ENCODE assay signal across 1 cellular context in the genomic region with DNA sequence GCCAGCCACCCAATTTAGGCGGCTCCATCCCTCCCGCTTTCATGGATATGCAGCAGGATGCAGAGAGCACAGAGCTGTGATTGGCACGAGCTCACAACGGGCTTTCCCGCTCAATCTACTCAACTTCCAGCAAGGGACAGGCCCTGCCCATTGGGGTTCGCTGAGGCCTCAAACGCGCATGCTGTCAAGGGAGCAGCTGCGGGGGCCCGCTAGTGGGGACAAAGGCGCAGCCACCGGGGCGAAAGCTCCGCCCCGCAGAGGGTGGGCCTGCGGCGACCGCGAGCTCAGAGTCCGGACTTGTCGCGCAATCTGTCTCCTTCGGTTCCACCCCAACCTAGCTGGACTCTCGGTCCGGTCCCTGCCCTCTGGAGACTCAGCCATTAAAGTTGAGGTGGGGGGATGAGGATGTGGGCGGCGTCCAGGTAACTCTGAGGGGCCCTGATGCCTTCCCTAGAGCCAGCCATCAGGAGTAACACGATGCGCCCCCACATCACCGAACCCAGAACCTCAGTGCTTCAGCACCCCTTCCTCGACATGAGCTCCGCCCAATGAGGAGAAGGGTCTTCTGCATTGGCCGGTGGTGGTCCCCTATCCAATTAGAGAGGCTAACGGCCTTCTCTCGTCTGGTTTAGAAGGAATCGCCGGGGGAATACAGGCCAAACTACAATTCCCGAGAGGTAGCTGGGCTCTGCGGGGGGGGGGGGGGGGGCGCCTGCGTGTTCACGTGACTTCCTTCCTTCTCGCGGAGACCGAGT.
TF ChIP-seq lines count a peak whose summit lies in the region.

No MANE protein-coding gene starts in this region.

TF ChIP-seq in HEK293, 187 proteins besides CTCF, POLR2A, EP300 and RAD21 (continued from another document and continues in another):
- TF ChIP-seq, protein P1, sequence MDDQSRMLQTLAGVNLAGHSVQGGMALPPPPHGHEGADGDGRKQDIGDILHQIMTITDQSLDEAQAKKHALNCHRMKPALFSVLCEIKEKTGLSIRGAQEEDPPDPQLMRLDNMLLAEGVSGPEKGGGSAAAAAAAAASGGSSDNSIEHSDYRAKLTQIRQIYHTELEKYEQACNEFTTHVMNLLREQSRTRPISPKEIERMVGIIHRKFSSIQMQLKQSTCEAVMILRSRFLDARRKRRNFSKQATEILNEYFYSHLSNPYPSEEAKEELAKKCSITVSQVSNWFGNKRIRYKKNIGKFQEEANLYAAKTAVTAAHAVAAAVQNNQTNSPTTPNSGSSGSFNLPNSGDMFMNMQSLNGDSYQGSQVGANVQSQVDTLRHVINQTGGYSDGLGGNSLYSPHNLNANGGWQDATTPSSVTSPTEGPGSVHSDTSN (CRISPR knock-in tag; IDR thresholded peaks at IDR 0.05), result no peak
- TF ChIP-seq SP2 (tag by site-specific recombination; IDR thresholded peaks at IDR 0.05), result peak; percentile 80
- no peak for TF ChIP-seq ZNF747 (tag by site-specific recombination; IDR thresholded peaks at IDR 0.05)
- peak; percentile 80 for TF ChIP-seq ZBTB8A (tag by site-specific recombination; IDR thresholded peaks at IDR 0.05)
- TF ChIP-seq MEIS1 (CRISPR knock-in tag; IDR thresholded peaks at IDR 0.05; ENCODE audit: borderline replicate concordance), result no peak
- TF ChIP-seq ZNF311 (tag by site-specific recombination; IDR thresholded peaks at IDR 0.05; ENCODE audit: borderline replicate concordance), result no peak
- peak; percentile 83 for TF ChIP-seq ZXDB (tag by site-specific recombination; IDR thresholded peaks at IDR 0.05)
- TF ChIP-seq ZBTB20 (tag by site-specific recombination; IDR thresholded peaks at IDR 0.05), result peak; percentile 82
- TF ChIP-seq ZFHX2 (tag by site-specific recombination; conservative IDR thresholded peaks at IDR 0.05), result peak; percentile 11; the same call in 1 of the 2 replicates
- no peak for TF ChIP-seq ZNF830 (tag by site-specific recombination; IDR thresholded peaks at IDR 0.05; ENCODE audit: low read depth)
- TF ChIP-seq ZSCAN16 (tag by site-specific recombination; IDR thresholded peaks at IDR 0.05), result no peak
- TF ChIP-seq ZNF510 (tag by site-specific recombination; IDR thresholded peaks at IDR 0.05; ENCODE audit: insufficient replicate concordance), result no peak
- TF ChIP-seq, protein P2, sequence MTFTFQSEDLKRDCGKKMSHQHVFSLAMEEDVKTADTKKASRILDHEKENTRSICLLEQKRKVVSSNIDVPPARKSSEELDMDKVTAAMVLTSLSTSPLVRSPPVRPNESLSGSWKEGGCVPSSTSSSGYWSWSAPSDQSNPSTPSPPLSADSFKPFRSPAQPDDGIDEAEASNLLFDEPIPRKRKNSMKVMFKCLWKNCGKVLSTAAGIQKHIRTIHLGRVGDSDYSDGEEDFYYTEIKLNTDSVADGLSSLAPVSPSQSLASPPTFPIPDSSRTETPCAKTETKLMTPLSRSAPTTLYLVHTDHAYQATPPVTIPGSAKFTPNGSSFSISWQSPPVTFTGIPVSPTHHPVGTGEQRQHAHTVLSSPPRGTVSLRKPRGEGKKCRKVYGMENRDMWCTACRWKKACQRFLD (tag by site-specific recombination; IDR thresholded peaks at IDR 0.05), result no peak
- TF ChIP-seq ZNF626 (tag by site-specific recombination; IDR thresholded peaks at IDR 0.05), result no peak
- TF ChIP-seq ZNF777 (tag by site-specific recombination; IDR thresholded peaks at IDR 0.05; ENCODE audit: borderline replicate concordance), result peak; percentile 82
- no peak for TF ChIP-seq SALL2 (tag by site-specific recombination; IDR thresholded peaks at IDR 0.05; ENCODE audit: borderline replicate concordance)
- TF ChIP-seq, protein P3, sequence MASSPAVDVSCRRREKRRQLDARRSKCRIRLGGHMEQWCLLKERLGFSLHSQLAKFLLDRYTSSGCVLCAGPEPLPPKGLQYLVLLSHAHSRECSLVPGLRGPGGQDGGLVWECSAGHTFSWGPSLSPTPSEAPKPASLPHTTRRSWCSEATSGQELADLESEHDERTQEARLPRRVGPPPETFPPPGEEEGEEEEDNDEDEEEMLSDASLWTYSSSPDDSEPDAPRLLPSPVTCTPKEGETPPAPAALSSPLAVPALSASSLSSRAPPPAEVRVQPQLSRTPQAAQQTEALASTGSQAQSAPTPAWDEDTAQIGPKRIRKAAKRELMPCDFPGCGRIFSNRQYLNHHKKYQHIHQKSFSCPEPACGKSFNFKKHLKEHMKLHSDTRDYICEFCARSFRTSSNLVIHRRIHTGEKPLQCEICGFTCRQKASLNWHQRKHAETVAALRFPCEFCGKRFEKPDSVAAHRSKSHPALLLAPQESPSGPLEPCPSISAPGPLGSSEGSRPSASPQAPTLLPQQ (tag by site-specific recombination; IDR thresholded peaks at IDR 0.05), result peak; percentile 81
- TF ChIP-seq ZNF473 (tag by site-specific recombination; IDR thresholded peaks at IDR 0.05), result no peak
- peak; percentile 42; the same call in 1 of the 2 replicates for TF ChIP-seq ZNF24 (tag by site-specific recombination; IDR thresholded peaks at IDR 0.05)
- TF ChIP-seq, protein P4, sequence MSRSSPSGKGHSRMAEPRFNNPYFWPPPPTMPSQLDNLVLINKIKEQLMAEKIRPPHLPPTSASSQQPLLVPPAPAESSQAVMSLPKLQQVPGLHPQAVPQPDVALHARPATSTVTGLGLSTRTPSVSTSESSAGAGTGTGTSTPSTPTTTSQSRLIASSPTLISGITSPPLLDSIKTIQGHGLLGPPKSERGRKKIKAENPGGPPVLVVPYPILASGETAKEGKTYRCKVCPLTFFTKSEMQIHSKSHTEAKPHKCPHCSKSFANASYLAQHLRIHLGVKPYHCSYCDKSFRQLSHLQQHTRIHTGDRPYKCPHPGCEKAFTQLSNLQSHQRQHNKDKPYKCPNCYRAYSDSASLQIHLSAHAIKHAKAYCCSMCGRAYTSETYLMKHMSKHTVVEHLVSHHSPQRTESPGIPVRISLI (tag by site-specific recombination; IDR thresholded peaks at IDR 0.05), result no peak
- no peak for TF ChIP-seq HOXA7 (CRISPR knock-in tag; IDR thresholded peaks at IDR 0.05; ENCODE audit: borderline replicate concordance)
- TF ChIP-seq ZNF132 (tag by site-specific recombination; IDR thresholded peaks at IDR 0.05; ENCODE audit: borderline replicate concordance), result no peak
- TF ChIP-seq ZNF792 (tag by site-specific recombination; IDR thresholded peaks at IDR 0.05), result no peak; the same call in 1 of the 2 replicates
- TF ChIP-seq ZNF335 (tag by site-specific recombination; conservative IDR thresholded peaks at IDR 0.05), result peak; percentile 90
- TF ChIP-seq ZNF341 (tag by site-specific recombination; IDR thresholded peaks at IDR 0.05; ENCODE audit: low read depth), result no peak
- no peak for TF ChIP-seq ZNF114 (tag by site-specific recombination; IDR thresholded peaks at IDR 0.05)
- TF ChIP-seq, protein P5, sequence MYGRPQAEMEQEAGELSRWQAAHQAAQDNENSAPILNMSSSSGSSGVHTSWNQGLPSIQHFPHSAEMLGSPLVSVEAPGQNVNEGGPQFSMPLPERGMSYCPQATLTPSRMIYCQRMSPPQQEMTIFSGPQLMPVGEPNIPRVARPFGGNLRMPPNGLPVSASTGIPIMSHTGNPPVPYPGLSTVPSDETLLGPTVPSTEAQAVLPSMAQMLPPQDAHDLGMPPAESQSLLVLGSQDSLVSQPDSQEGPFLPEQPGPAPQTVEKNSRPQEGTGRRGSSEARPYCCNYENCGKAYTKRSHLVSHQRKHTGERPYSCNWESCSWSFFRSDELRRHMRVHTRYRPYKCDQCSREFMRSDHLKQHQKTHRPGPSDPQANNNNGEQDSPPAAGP (tag by site-specific recombination; IDR thresholded peaks at IDR 0.05), result peak; percentile 23; the same call in 1 of the 2 replicates
- 0 out of 2 replicates have a peak, but pooled peaks have one; percentile 3 for TF ChIP-seq ZNF366 (tag by site-specific recombination; conservative IDR thresholded peaks at IDR 0.05)
- TF ChIP-seq, protein P6, sequence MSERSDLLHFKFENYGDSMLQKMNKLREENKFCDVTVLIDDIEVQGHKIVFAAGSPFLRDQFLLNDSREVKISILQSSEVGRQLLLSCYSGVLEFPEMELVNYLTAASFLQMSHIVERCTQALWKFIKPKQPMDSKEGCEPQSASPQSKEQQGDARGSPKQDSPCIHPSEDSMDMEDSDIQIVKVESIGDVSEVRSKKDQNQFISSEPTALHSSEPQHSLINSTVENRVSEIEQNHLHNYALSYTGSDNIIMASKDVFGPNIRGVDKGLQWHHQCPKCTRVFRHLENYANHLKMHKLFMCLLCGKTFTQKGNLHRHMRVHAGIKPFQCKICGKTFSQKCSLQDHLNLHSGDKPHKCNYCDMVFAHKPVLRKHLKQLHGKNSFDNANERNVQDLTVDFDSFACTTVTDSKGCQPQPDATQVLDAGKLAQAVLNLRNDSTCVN (tag by site-specific recombination; optimal IDR thresholded peaks at IDR 0.05), result peak; percentile 51
- no peak for TF ChIP-seq ZNF223 (tag by site-specific recombination; IDR thresholded peaks at IDR 0.05)
- no peak for TF ChIP-seq IKZF3 (tag by site-specific recombination; IDR thresholded peaks at IDR 0.05)
- no peak for TF ChIP-seq ZNF174 (tag by site-specific recombination; IDR thresholded peaks at IDR 0.05)
- TF ChIP-seq ZNF623 (tag by site-specific recombination; IDR thresholded peaks at IDR 0.05), result no peak
- TF ChIP-seq, protein P7, sequence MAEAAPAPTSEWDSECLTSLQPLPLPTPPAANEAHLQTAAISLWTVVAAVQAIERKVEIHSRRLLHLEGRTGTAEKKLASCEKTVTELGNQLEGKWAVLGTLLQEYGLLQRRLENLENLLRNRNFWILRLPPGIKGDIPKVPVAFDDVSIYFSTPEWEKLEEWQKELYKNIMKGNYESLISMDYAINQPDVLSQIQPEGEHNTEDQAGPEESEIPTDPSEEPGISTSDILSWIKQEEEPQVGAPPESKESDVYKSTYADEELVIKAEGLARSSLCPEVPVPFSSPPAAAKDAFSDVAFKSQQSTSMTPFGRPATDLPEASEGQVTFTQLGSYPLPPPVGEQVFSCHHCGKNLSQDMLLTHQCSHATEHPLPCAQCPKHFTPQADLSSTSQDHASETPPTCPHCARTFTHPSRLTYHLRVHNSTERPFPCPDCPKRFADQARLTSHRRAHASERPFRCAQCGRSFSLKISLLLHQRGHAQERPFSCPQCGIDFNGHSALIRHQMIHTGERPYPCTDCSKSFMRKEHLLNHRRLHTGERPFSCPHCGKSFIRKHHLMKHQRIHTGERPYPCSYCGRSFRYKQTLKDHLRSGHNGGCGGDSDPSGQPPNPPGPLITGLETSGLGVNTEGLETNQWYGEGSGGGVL (tag by site-specific recombination; IDR thresholded peaks at IDR 0.05), result peak; percentile 48
- TF ChIP-seq ZBTB1 (tag by site-specific recombination; IDR thresholded peaks at IDR 0.05), result no peak
- TF ChIP-seq ZNF302 (tag by site-specific recombination; IDR thresholded peaks at IDR 0.05; ENCODE audit: low read depth), result no peak
- TF ChIP-seq YY1 (tag by site-specific recombination; IDR thresholded peaks at IDR 0.05), result no peak
- TF ChIP-seq, protein P8, sequence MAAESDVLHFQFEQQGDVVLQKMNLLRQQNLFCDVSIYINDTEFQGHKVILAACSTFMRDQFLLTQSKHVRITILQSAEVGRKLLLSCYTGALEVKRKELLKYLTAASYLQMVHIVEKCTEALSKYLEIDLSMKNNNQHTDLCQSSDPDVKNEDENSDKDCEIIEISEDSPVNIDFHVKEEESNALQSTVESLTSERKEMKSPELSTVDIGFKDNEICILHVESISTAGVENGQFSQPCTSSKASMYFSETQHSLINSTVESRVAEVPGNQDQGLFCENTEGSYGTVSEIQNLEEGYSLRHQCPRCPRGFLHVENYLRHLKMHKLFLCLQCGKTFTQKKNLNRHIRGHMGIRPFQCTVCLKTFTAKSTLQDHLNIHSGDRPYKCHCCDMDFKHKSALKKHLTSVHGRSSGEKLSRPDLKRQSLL (tag by site-specific recombination; IDR thresholded peaks at IDR 0.05), result no peak
- peak; percentile 89 for TF ChIP-seq ZNF394 (tag by site-specific recombination; IDR thresholded peaks at IDR 0.05; ENCODE audit: borderline replicate concordance)
- no peak for TF ChIP-seq ZNF169 (tag by site-specific recombination; IDR thresholded peaks at IDR 0.05)
- TF ChIP-seq ZNF514 (tag by site-specific recombination; IDR thresholded peaks at IDR 0.05), result no peak
- TF ChIP-seq HOXC10 (CRISPR knock-in tag; IDR thresholded peaks at IDR 0.05), result no peak
- no peak for TF ChIP-seq ZNF654 (tag by site-specific recombination; IDR thresholded peaks at IDR 0.05; ENCODE audit: low read depth)
- TF ChIP-seq ZNF596 (tag by site-specific recombination; IDR thresholded peaks at IDR 0.05), result no peak
- TF ChIP-seq, protein P9, sequence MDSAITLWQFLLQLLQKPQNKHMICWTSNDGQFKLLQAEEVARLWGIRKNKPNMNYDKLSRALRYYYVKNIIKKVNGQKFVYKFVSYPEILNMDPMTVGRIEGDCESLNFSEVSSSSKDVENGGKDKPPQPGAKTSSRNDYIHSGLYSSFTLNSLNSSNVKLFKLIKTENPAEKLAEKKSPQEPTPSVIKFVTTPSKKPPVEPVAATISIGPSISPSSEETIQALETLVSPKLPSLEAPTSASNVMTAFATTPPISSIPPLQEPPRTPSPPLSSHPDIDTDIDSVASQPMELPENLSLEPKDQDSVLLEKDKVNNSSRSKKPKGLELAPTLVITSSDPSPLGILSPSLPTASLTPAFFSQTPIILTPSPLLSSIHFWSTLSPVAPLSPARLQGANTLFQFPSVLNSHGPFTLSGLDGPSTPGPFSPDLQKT (IDR thresholded peaks at IDR 0.05; ENCODE audit: borderline replicate concordance, low read depth, low read length), result no peak
- peak; percentile 20; the same call in 1 of the 2 replicates for TF ChIP-seq MZF1 (tag by site-specific recombination; IDR thresholded peaks at IDR 0.05; ENCODE audit: borderline replicate concordance)
- TF ChIP-seq, protein P10, sequence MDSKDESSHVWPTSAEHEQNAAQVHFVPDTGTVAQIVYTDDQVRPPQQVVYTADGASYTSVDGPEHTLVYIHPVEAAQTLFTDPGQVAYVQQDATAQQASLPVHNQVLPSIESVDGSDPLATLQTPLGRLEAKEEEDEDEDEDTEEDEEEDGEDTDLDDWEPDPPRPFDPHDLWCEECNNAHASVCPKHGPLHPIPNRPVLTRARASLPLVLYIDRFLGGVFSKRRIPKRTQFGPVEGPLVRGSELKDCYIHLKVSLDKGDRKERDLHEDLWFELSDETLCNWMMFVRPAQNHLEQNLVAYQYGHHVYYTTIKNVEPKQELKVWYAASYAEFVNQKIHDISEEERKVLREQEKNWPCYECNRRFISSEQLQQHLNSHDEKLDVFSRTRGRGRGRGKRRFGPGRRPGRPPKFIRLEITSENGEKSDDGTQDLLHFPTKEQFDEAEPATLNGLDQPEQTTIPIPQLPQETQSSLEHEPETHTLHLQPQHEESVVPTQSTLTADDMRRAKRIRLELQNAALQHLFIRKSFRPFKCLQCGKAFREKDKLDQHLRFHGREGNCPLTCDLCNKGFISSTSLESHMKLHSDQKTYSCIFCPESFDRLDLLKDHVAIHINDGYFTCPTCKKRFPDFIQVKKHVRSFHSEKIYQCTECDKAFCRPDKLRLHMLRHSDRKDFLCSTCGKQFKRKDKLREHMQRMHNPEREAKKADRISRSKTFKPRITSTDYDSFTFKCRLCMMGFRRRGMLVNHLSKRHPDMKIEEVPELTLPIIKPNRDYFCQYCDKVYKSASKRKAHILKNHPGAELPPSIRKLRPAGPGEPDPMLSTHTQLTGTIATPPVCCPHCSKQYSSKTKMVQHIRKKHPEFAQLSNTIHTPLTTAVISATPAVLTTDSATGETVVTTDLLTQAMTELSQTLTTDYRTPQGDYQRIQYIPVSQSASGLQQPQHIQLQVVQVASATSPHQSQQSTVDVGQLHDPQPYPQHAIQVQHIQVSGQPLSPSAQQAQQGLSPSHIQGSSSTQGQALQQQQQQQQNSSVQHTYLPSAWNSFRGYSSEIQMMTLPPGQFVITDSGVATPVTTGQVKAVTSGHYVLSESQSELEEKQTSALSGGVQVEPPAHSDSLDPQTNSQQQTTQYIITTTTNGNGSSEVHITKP (tag by site-specific recombination; IDR thresholded peaks at IDR 0.05), result peak; percentile 86
